ENCODE assay signal across 20 cellular contexts in the genomic region with DNA sequence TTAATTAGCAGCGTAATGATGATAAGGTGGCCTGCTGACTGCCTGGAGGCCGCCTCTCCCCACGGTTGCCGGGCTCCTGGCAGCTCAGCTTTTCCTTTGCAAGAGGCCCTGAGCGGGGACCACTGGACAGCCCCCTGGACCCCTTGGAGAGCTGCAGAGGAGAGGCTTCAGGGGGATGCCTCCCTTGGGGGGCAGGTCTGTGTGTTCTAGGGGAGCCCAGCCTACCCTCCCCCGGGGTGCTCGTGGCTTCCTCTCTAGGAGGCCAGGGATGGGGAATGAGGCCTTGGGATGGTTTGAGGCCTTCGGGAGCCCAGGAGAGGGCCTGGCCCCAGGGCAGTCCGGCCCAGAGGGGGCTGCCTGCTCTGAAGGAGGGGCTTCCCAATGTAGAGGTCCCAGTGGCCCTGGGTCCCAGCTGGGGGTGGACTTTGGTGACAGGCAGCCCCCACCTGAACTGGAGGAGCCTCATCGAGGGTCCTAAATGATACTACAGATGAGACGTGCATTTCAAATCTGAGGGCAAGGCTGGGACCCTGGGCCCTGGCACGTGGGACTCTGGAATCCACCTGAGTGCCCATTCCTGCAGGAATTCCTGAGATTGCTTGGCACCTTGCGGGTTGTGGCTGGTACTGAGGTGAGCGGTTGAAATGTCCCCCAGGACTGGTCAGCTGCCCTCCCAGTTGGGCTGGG.
DNase-seq lines count a peak whose midpoint lies in the region; ATAC-seq and TF ChIP-seq lines count a peak whose summit lies in the region.
"Had no signal": no experiment of that assay in that cellular context is flagged by ENCODE, and none has a peak within 500 bp of the region (broad histone marks: within the 10 kb centered on the region; RNA-seq: fewer than 3 reads in every experiment).

No MANE protein-coding gene starts in this region.

- 41 to 52% (median 46%) methylated on average over 13 to 14 of the region's 14 CpGs for WGBS in heart left ventricle, 4 donors
- WGBS in aorta, 2 donors: 50 to 55% methylated on average over 12 to 14 of the region's 14 CpGs

- peaks cover 4% of the 10 kb centered on the region for H3K36me3 Mint-ChIP-seq in T-cell
- H3K36me3 Mint-ChIP-seq in naive B cell: peaks cover 0 to 9% of the 10 kb centered on the region in 2 donors
- no peaks in the 10 kb centered on the region for H3K36me3 Mint-ChIP-seq in stimulated activated effector memory CD8-positive, alpha-beta T cell treated with anti-CD3 and anti-CD28 coated beads, Interleukin-12 subunit alpha, Interleukin-12 subunit beta, amount 100 ng/mL, for 72 hours

- CTCF ChIA-PET in T-cell (lab: Charles Lee): no interaction called here

- H3K27ac ChIP-seq in heart left ventricle: no peak overlapping the region
- H3K27ac ChIP-seq in left ventricle myocardium inferior (replicated peaks): no peak overlapping the region
- no peak overlapping the region for H3K27ac ChIP-seq in aorta (ENCODE audit: low read depth in 1 of 2, low read length in 2 of 2)
- H3K27ac ChIP-seq: brain microvascular endothelial cell, colonic mucosa, esophagus muscularis mucosa, Peyer's patch, SJSA1 had no signal

- H3K27ac Mint-ChIP-seq in T-cell (no peak overlapping the region), naive B cell (peak overlapping the region in 1 of 6 donors; percentile 65)
- H3K27ac Mint-ChIP-seq in stimulated activated effector memory CD8-positive, alpha-beta T cell treated with anti-CD3 and anti-CD28 coated beads, Interleukin-12 subunit alpha, Interleukin-12 subunit beta, amount 100 ng/mL, for 72 hours: no peak overlapping the region
- H3K27ac Mint-ChIP-seq: progenitor cell of endocrine pancreas; T-helper 1 cell treated with Interleukin-12 subunit alpha and Interleukin-12 subunit beta and Interleukin-4 antibody, amounts not matched to agents 30 μg/mL and 1 μg/mL, for 36 hours had no signal

- H3K9me3 ChIP-seq in heart left ventricle: peaks cover 0 to 26% (median 10%) of the 10 kb centered on the region in 12 donors
- peaks cover 32% of the 10 kb centered on the region for H3K9me3 ChIP-seq in left ventricle myocardium inferior (replicated peaks)
- H3K9me3 ChIP-seq in aorta (ENCODE audit: control insufficient read depth, low read length): peaks cover 5% of the 10 kb centered on the region
- H3K9me3 ChIP-seq: colonic mucosa had no signal

- TF ChIP-seq POLR2A in heart left ventricle (IDR thresholded peaks at IDR 0.05): no peak

- no peak overlapping the region for H3K4me3 ChIP-seq in heart left ventricle
- H3K4me3 ChIP-seq in left ventricle myocardium inferior: no peak overlapping the region
- no peak overlapping the region for H3K4me3 ChIP-seq in aorta (ENCODE audit: low read length in 2 of 2)
- H3K4me3 ChIP-seq: colonic mucosa, esophagus muscularis mucosa, Peyer's patch, SJSA1 had no signal

- H3K4me1 ChIP-seq in heart left ventricle: peaks cover 0 to 19% (median 4%) of the 10 kb centered on the region in 12 donors
- H3K4me1 ChIP-seq in left ventricle myocardium inferior: peaks cover 8% of the 10 kb centered on the region
- no peaks in the 10 kb centered on the region for H3K4me1 ChIP-seq in aorta (ENCODE audit: control insufficient read depth in 1 of 2, insufficient read depth in 2 of 2, low read length in 2 of 2)
- H3K4me1 ChIP-seq: colonic mucosa, Peyer's patch, SJSA1 had no signal

- TF ChIP-seq CTCF in heart left ventricle (IDR thresholded peaks at IDR 0.05) (no peak), left ventricle myocardium inferior (IDR thresholded peaks at IDR 0.05; ENCODE audit: borderline replicate concordance) (no peak)

- H3K36me3 ChIP-seq in heart left ventricle (no peaks in the 10 kb centered on the region), left ventricle myocardium inferior (no peaks in the 10 kb centered on the region), aorta (ENCODE audit: control insufficient read depth in 1 of 2, insufficient read depth in 2 of 2, low read length in 1 of 2) (no peaks in the 10 kb centered on the region)
- H3K36me3 ChIP-seq: brain microvascular endothelial cell, colonic mucosa, esophagus muscularis mucosa, Peyer's patch, SJSA1 had no signal

- H3K9me3 Mint-ChIP-seq in T-cell (peaks cover 6 to 22% (median 11%) of the 10 kb centered on the region in 3 donors), naive B cell (peaks cover 8 to 36% (median 26%) of the 10 kb centered on the region in 7 donors)
- H3K9me3 Mint-ChIP-seq in stimulated activated effector memory CD8-positive, alpha-beta T cell treated with anti-CD3 and anti-CD28 coated beads, Interleukin-12 subunit alpha, Interleukin-12 subunit beta, amount 100 ng/mL, for 72 hours: peaks cover 13% of the 10 kb centered on the region

- ATAC-seq in heart left ventricle (no peak), T-cell (replicated peaks in 1 of 4) (no peak), naive B cell (ENCODE audit: low read depth in 2 of 2) (no peak), aorta (ENCODE audit: low FRiP score) (no peak)
- no peak for ATAC-seq in stimulated activated effector memory CD8-positive, alpha-beta T cell treated with anti-CD3 and anti-CD28 coated beads, Interleukin-12 subunit alpha, Interleukin-12 subunit beta, amount 100 ng/mL, for 72 hours

- H3K27me3 ChIP-seq in heart left ventricle (peaks cover 21 to 48% (median 35%) of the 10 kb centered on the region in 9 donors), left ventricle myocardium inferior (ENCODE audit: low read depth) (peaks cover 77% of the 10 kb centered on the region), aorta (ENCODE audit: control insufficient read depth in 1 of 2, insufficient read depth in 2 of 2, low read length in 1 of 2) (no peaks in the 10 kb centered on the region)

- DNase-seq in heart left ventricle (peak in 3 of 5 donors; percentile 13 to 16 (median 13)), left ventricle myocardium inferior (no peak), T-cell (no peak), naive B cell (no peak), aorta (peak; percentile 26 to 66), activated T-cell treated with anti-CD3 and anti-CD28 coated beads for 4 hours (no peak)
- DNase-seq in stimulated activated effector memory CD8-positive, alpha-beta T cell treated with anti-CD3 and anti-CD28 coated beads, Interleukin-12 subunit alpha, Interleukin-12 subunit beta, amount 100 ng/mL, for 72 hours (ENCODE audit: low spot score in 2 of 2): no peak
- DNase-seq: activated CD4-positive, alpha-beta T cell treated with anti-CD3 and anti-CD28 coated beads for 48 hours; brain microvascular endothelial cell; C1 segment of cervical spinal cord; colonic mucosa; HCEC 1CT; hypothalamus; NCI-H1048; NCI-H187 had no signal

- H3K4me3 Mint-ChIP-seq in T-cell (peak overlapping the region in 2 of 3 donors; percentile 21 to 49), naive B cell (peak overlapping the region in 5 of 8 donors; percentile 6 to 55 (median 42))
- no peak overlapping the region for H3K4me3 Mint-ChIP-seq in stimulated activated effector memory CD8-positive, alpha-beta T cell treated with anti-CD3 and anti-CD28 coated beads, Interleukin-12 subunit alpha, Interleukin-12 subunit beta, amount 100 ng/mL, for 72 hours
- H3K4me3 Mint-ChIP-seq: T-helper 1 cell treated with Interleukin-12 subunit alpha and Interleukin-12 subunit beta and Interleukin-4 antibody, amounts not matched to agents 30 μg/mL and 1 μg/mL, for 36 hours had no signal

- intact Hi-C loops in heart left ventricle (cut with DNase I): no loop called here
- intact Hi-C loops in left ventricle myocardium inferior (cut with micrococcal nuclease): no loop called here
- intact Hi-C loops in aorta (cut with DNase I): no loop called here

- POLR2A ChIA-PET in T-cell (lab: Charles Lee): no interaction called here

- H3K4me1 Mint-ChIP-seq in T-cell (peaks cover 0 to 11% (median 7%) of the 10 kb centered on the region in 3 donors), naive B cell (peaks cover 0 to 4% (median 0%) of the 10 kb centered on the region in 3 donors)
- no peaks in the 10 kb centered on the region for H3K4me1 Mint-ChIP-seq in stimulated activated effector memory CD8-positive, alpha-beta T cell treated with anti-CD3 and anti-CD28 coated beads, Interleukin-12 subunit alpha, Interleukin-12 subunit beta, amount 100 ng/mL, for 72 hours

- peaks cover 40 to 55% of the 10 kb centered on the region in 2 donors for H3K27me3 Mint-ChIP-seq in T-cell
- peaks cover 32 to 65% (median 33%) of the 10 kb centered on the region in 3 donors for H3K27me3 Mint-ChIP-seq in naive B cell

Comparison
In these comparisons a context has a peak if more than half of its experiments do, and no peak if none do; other contexts are left out.
1. DNase-seq: peak in heart left ventricle (3 of 5) and aorta (2 of 2); none in left ventricle myocardium inferior (single experiment), T-cell (0 of 34), naive B cell (single experiment), stimulated activated effector memory CD8-positive, alpha-beta T cell treated with anti-CD3 and anti-CD28 coated beads, Interleukin-12 subunit alpha, Interleukin-12 subunit beta, amount 100 ng/mL, for 72 hours (0 of 2) and activated T-cell treated with anti-CD3 and anti-CD28 coated beads for 4 hours (single experiment).